In the genomic region with DNA sequence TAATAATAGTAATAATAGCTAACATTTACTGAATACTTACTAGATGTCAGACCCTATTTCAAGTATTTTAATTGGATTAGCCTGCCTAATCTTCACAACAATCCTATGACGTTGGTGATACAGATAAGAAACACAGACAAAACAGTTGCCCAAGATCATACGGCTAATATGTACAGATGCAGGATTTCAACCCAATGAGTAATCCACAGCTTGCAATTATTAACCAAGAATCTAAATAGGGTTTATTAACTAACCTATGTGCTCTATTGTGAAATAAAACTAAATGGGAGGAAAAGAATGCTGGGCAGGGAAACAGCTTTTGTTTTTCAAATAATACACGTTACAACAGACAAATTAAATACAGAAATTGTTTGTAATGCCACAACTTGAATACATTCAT, we compare ENCODE assay signal across 12 cellular contexts. TPM values are rescaled to one million over a fixed set of nuclear protein-coding genes. Genes with fewer than 3 reads are reported as not detected.
DNase-seq lines count a peak whose midpoint lies in the region; ATAC-seq, FAIRE-seq and TF ChIP-seq lines count a peak whose summit lies in the region.
"Had no signal": no experiment of that assay in that cellular context is flagged by ENCODE, and none has a peak within 500 bp of the region (broad histone marks: within the 10 kb centered on the region; RNA-seq: fewer than 3 reads in every experiment).

No MANE protein-coding gene starts in this region.

- DNase-seq in GM12878 (ENCODE audit: low read depth, low spot score): no peak
- no peak for DNase-seq in T-helper 1 cell
- no peak for DNase-seq in left colon
- no peak for DNase-seq in OCI-M2 (lab: John Stamatoyannopoulos, UW; ENCODE audit: unreplicated experiment)
- no peak for DNase-seq in SHP77 treated with DMSO at 0.1 percent for 48 hours (lab: John Stamatoyannopoulos, UW)
- DNase-seq: activated CD4-positive, alpha-beta T cell treated with anti-CD3 and anti-CD28 coated beads, Interleukin-2, amount 50 U/mL, for 48 hours; aorta had no signal

- no peak overlapping the region for H3K4me3 ChIP-seq in GM12878

- TF ChIP-seq EP300 in GM12878 (IDR thresholded peaks at IDR 0.05; ENCODE audit: borderline replicate concordance in 1 of 2, control insufficient read depth in 1 of 2, low read depth in 2 of 2, low read length in 2 of 2): no peak

- no peak for TF ChIP-seq CTCF in GM12878 (IDR thresholded peaks at IDR 0.05 in 2 of 3, conservative IDR thresholded peaks at IDR 0.05 in 1 of 3; ENCODE audit: control insufficient read depth in 2 of 3, extremely low read depth in 1 of 3, insufficient read depth in 1 of 3, low read depth in 3 of 3, low read length in 3 of 3)
- no peak for TF ChIP-seq CTCF in nephron (IDR thresholded peaks at IDR 0.05; ENCODE audit: unreplicated experiment in 3 of 3)

- no peaks in the 10 kb centered on the region for H3K27me3 Mint-ChIP-seq in nephron (ENCODE audit: low read depth)
- H3K27me3 Mint-ChIP-seq: stimulated activated naive CD8-positive, alpha-beta T cell treated with anti-CD3 and anti-CD28 coated beads, Interleukin-15, Interleukin-2, amounts not matched to agents 100 ng/mL and 50 ng/mL, for 24 hours had no signal

- H3K27ac ChIP-seq in GM12878 (ENCODE audit: control insufficient read depth, insufficient read depth): no peak overlapping the region

- POLR2A ChIA-PET in GM12878 (lab: Charles Lee): interaction anchor here (1.6 to 2.1 kb wide), 2 partner anchors 21 to 24 kb away, joined by 9 to 10 read pairs; partner anchors contain the start of genes CEP44 and FBXO8

- in situ Hi-C loops in GM12878 (cut with MboI): no loop called here

- BruUV-seq in GM12878 (replicated peaks; lab: Mats Ljungman, UMichigan): no TSS peak

- CTCF ChIA-PET in GM12878 (lab: Yijun Ruan, JAX): interaction anchor here (0.7 to 2.0 kb wide), 6 partner anchors 8 to 59 kb away, joined by 3 to 10 read pairs (median 5); no protein-coding TSS in a partner anchor

- no peaks in the 10 kb centered on the region for H4K20me1 ChIP-seq in GM12878 (ENCODE audit: control insufficient read depth, insufficient read depth)

- no peaks in the 10 kb centered on the region for H3K27me3 ChIP-seq in GM12878 (replicated peaks in 1 of 2; ENCODE audit: control insufficient read depth in 2 of 2, insufficient read depth in 2 of 2, low read length in 1 of 2)

- no peaks in the 10 kb centered on the region for H3K36me3 Mint-ChIP-seq in nephron (ENCODE audit: low read depth)

- H3K4me1 ChIP-seq in GM12878 (ENCODE audit: control insufficient read depth, insufficient read depth, low read length): no peaks in the 10 kb centered on the region

- TF ChIP-seq RAD21 in GM12878 (IDR thresholded peaks at IDR 0.05; ENCODE audit: insufficient read depth, low read depth, low read length): no peak

- H3K9ac ChIP-seq in GM12878 (ENCODE audit: control insufficient read depth, insufficient read depth, low read length): no peak overlapping the region

- SMC1A ChIA-PET in GM12878 (lab: Charles Lee; ENCODE audit: uncharacterized antibody, unreplicated experiment): interaction anchor here (0.9 to 2.1 kb wide), 7 partner anchors 8 to 38 kb away, joined by 3 to 8 read pairs (median 4); partner anchors contain the start of genes CEP44 and FBXO8

- 64% methylated on average over 3 of the region's 3 CpGs for WGBS in GM12878 (ENCODE audit: insufficient coverage, insufficient replicate concordance, low lambda C conversion rate, missing lambda C conversion rate)

- H3K9me3 ChIP-seq in GM12878 (replicated peaks; ENCODE audit: control insufficient read depth, insufficient read depth, low read length): no peaks in the 10 kb centered on the region

- TF ChIP-seq POLR2A in GM12878 (IDR thresholded peaks at IDR 0.05; ENCODE audit: low read depth, low read length): no peak

- H3K36me3 ChIP-seq in GM12878 (ENCODE audit: control insufficient read depth in 2 of 2, insufficient read depth in 2 of 2, low read length in 1 of 2): peaks cover 0 to 3% of the 10 kb centered on the region in 2 experiments; a peak in 2 of 4 replicates

- no peak overlapping the region for H3K4me3 Mint-ChIP-seq in nephron
- H3K4me3 Mint-ChIP-seq: stimulated activated naive CD8-positive, alpha-beta T cell treated with anti-CD3 and anti-CD28 coated beads, Interleukin-15, Interleukin-2, amounts not matched to agents 100 ng/mL and 50 ng/mL, for 24 hours had no signal

- no peak for FAIRE-seq in GM12878 (lab: Jason Lieb, UNC)
- FAIRE-seq: H1 had no signal

- no peak overlapping the region for H3K4me2 ChIP-seq in GM12878 (ENCODE audit: control insufficient read depth, insufficient read depth)

- no peaks in the 10 kb centered on the region for H3K9me3 Mint-ChIP-seq in nephron
- H3K9me3 Mint-ChIP-seq: stimulated activated naive CD8-positive, alpha-beta T cell treated with anti-CD3 and anti-CD28 coated beads, Interleukin-15, Interleukin-2, amounts not matched to agents 100 ng/mL and 50 ng/mL, for 24 hours had no signal

- ATAC-seq in GM19025 (IDR thresholded peaks at IDR 0.05; ENCODE audit: low read depth, unreplicated experiment) (peak; percentile 64), HG03060 (IDR thresholded peaks at IDR 0.05; ENCODE audit: low read depth, unreplicated experiment) (peak; percentile 44), GM12878 (peak; percentile 68), left colon (no peak)

- H3K79me2 ChIP-seq in GM12878 (ENCODE audit: control insufficient read depth, insufficient read depth, low read length): no peaks in the 10 kb centered on the region

- intact Hi-C loops in GM12878 (cut with micrococcal nuclease; ENCODE audit: unreplicated experiment): no loop called here
- intact Hi-C loops in left colon (cut with DNase I, micrococcal nuclease): no loop called here

- H3K27ac Mint-ChIP-seq in nephron: peak overlapping the region; percentile 63 to 74 (median 70)
- H3K27ac Mint-ChIP-seq: stimulated activated naive CD8-positive, alpha-beta T cell treated with anti-CD3 and anti-CD28 coated beads, Interleukin-15, Interleukin-2, amounts not matched to agents 100 ng/mL and 50 ng/mL, for 24 hours had no signal

- peaks cover 22% of the 10 kb centered on the region for H3K4me1 Mint-ChIP-seq in nephron

- no peak overlapping the region for H2AFZ ChIP-seq in GM12878 (ENCODE audit: control insufficient read depth, low read depth, low read length)

- RAD21 ChIA-PET in GM12878 (lab: Charles Lee; ENCODE audit: unreplicated experiment): interaction anchor here (0.9 to 2.5 kb wide), 5 partner anchors 12 to 52 kb away, joined by 3 to 9 read pairs (median 4); partner anchors contain the start of genes CEP44 and FBXO8

TF ChIP-seq in GM12878, 131 proteins besides CTCF, POLR2A, EP300 and RAD21 (continues in another document):
- TF ChIP-seq USF1 (IDR thresholded peaks at IDR 0.05; ENCODE audit: borderline replicate concordance, extremely low read length, insufficient read depth, low read depth, low read length) (no peak), FOXM1 (IDR thresholded peaks at IDR 0.05; ENCODE audit: low read depth, low read length) (no peak)

RNA-seq across cellular contexts. Expression of gene FBXO8, which starts 23.4 kb away (rescaled TPM):
- total RNA-seq in GM12878 (2013; cell fraction: nucleolus; rRNA removed): 24.9 and 27.3 TPM in 2 replicates
- total RNA-seq in GM12878 (2014; rRNA removed): 15.9 and 23.2 TPM in 2 replicates
- total RNA-seq in GM12878 (2014; rRNA removed; fragmentation: Illumina TruSeq; extraction: Trizol): 18.3 and 19.0 TPM in 2 replicates
- total RNA-seq in GM12878 (2021): 13.1 and 13.6 TPM in 2 replicates
- polyA plus RNA-seq in GM12878 (2011; ENCODE audit: low read depth): 4.2 TPM
- 38.1 and 51.8 TPM in 2 replicates for polyA plus RNA-seq in GM12878 (2011; rRNA removed)
- polyA plus RNA-seq in GM12878 (2011; cell fraction: cytosol; rRNA removed): 17.0 and 19.2 TPM in 2 replicates
- polyA plus RNA-seq in GM12878 (2011; cell fraction: nucleus; rRNA removed): 9.2 and 11.6 TPM in 2 replicates
- polyA plus RNA-seq in GM12878 (2012): 7.6 and 13.4 TPM in 2 replicates
- 14.9 and 15.1 TPM in 2 replicates for polyA plus RNA-seq in GM12878 (2014; fragmentation: Illumina TruSeq; extraction: Trizol)
- 10 to 100 TPM; 13.7 to 19.3 TPM for polyA plus RNA-seq in GM12878 (2014; fragmentation: Nextera tagmentation; extraction: Ambion mirVana)
- 8.8 and 11.3 TPM in 2 replicates for polyA plus RNA-seq in GM12878 (2014; rRNA removed)
- polyA plus RNA-seq in GM12878 (2016; fragmentation: Nextera tagmentation; extraction: Ambion mirVana): 10 to 100 TPM; 17.6 to 18.2 TPM
- 32.2 and 36.1 TPM in 2 replicates for polyA minus RNA-seq in GM12878 (2011; rRNA and poly(A)+ RNA removed)
- polyA minus RNA-seq in GM12878 (2011; cell fraction: cytosol; rRNA and poly(A)+ RNA removed): 13.0 and 13.2 TPM in 2 replicates
- 25.9 and 30.8 TPM in 2 replicates for polyA minus RNA-seq in GM12878 (2011; cell fraction: nucleus; rRNA and poly(A)+ RNA removed)
- 10 to 100 TPM; 26.2 to 33.1 TPM for total RNA-seq in left colon

RNA-seq across cellular contexts. Expression of gene CEP44, which starts 23.6 kb away (rescaled TPM):
- 63.0 and 66.9 TPM in 2 replicates for total RNA-seq in GM12878 (2013; cell fraction: nucleolus; rRNA removed)
- total RNA-seq in GM12878 (2014; rRNA removed): 12.5 and 14.6 TPM in 2 replicates
- total RNA-seq in GM12878 (2014; rRNA removed; fragmentation: Illumina TruSeq; extraction: Trizol): 16.7 and 17.4 TPM in 2 replicates
- total RNA-seq in GM12878 (2021): 13.3 and 16.6 TPM in 2 replicates
- 5.4 TPM for polyA plus RNA-seq in GM12878 (2011; ENCODE audit: low read depth)
- 19.8 and 33.0 TPM in 2 replicates for polyA plus RNA-seq in GM12878 (2011; rRNA removed)
- 5.9 and 6.9 TPM in 2 replicates for polyA plus RNA-seq in GM12878 (2011; cell fraction: cytosol; rRNA removed)
- polyA plus RNA-seq in GM12878 (2011; cell fraction: nucleus; rRNA removed): 19.0 and 19.8 TPM in 2 replicates
- 7.6 and 12.7 TPM in 2 replicates for polyA plus RNA-seq in GM12878 (2012)
- polyA plus RNA-seq in GM12878 (2014; fragmentation: Illumina TruSeq; extraction: Trizol): 11.4 and 13.1 TPM in 2 replicates
- 10 to 100 TPM in 1 of 2 experiments, 1 to 10 TPM in 1; 7.6 to 15.0 TPM for polyA plus RNA-seq in GM12878 (2014; fragmentation: Nextera tagmentation; extraction: Ambion mirVana)
- 9.1 and 10.5 TPM in 2 replicates for polyA plus RNA-seq in GM12878 (2014; rRNA removed)
- polyA plus RNA-seq in GM12878 (2016; fragmentation: Nextera tagmentation; extraction: Ambion mirVana): 10 to 100 TPM; 16.4 to 17.0 TPM
- polyA minus RNA-seq in GM12878 (2011; rRNA and poly(A)+ RNA removed): 11.3 and 11.6 TPM in 2 replicates
- polyA minus RNA-seq in GM12878 (2011; cell fraction: cytosol; rRNA and poly(A)+ RNA removed): 6.1 and 6.2 TPM in 2 replicates
- polyA minus RNA-seq in GM12878 (2011; cell fraction: nucleus; rRNA and poly(A)+ RNA removed): 16.8 and 20.0 TPM in 2 replicates
- 10 to 100 TPM; 10.7 to 15.5 TPM for total RNA-seq in left colon
